ENCODE assay signal across 33 cellular contexts in the genomic region with DNA sequence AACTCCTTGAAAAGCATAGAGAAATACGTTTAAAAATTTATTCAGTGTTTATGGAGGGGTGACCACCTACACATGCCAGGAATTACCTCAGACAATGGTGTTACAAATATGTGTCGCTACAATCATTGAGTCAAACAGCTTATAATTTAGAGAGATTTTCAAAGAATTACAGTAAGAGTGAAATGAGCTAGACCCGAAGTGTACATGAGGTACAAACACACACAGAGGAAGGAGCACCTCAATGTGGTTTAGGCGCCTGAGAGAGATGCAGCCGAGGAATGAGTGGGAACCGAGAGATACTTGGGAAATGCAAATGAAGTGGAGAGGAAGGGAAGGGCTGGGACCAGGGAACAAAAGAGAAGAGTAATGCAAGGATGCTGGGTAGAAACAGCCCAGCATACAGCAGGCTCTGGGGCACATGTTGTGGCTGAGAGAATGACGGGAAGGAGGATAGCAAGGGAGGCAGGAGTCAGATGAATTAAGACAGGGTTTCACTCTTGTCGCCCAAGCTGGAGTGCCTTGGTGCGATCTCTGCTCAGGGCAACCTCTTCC. TPM values are rescaled to one million over a fixed set of nuclear protein-coding genes. Genes with fewer than 3 reads are reported as not detected.
DNase-seq lines count a peak whose midpoint lies in the region; ATAC-seq, FAIRE-seq and TF ChIP-seq lines count a peak whose summit lies in the region.
"Had no signal": no experiment of that assay in that cellular context is flagged by ENCODE, and none has a peak within 500 bp of the region (broad histone marks: within the 10 kb centered on the region; RNA-seq: fewer than 3 reads in every experiment).

No MANE protein-coding gene starts in this region.

- CTCF ChIA-PET in HepG2 (lab: Yijun Ruan, JAX; ENCODE audit: low intra/inter-chr PET ratio, low total read pairs): no interaction called here

- H3K9me3 ChIP-seq in HepG2 (ENCODE audit: low read length): no peaks in the 10 kb centered on the region
- H3K9me3 ChIP-seq in right lobe of liver: no peaks in the 10 kb centered on the region
- no peaks in the 10 kb centered on the region for H3K9me3 ChIP-seq in RWPE2 (ENCODE audit: severe bottlenecking)
- no peaks in the 10 kb centered on the region for H3K9me3 ChIP-seq in Karpas-422 (ENCODE audit: low read length)
- H3K9me3 ChIP-seq: right atrium auricular region, suprapubic skin had no signal

- H4K20me1 ChIP-seq in HepG2 (ENCODE audit: insufficient read depth, low read length) (no peaks in the 10 kb centered on the region), Karpas-422 (ENCODE audit: insufficient read depth, low read depth, low read length) (no peaks in the 10 kb centered on the region; the same call in 1 of the 2 replicates)
- H4K20me1 ChIP-seq: BLaER1 had no signal

- in situ Hi-C loops in HepG2 (cut with HindIII; ENCODE audit: extremely low pct_ligation_motif_present, low pct_unique_long_range_greater_than_20kb): no loop called here

- H3K4me3 ChIP-seq in HepG2 (replicated peaks in 1 of 3; ENCODE audit: insufficient read depth in 1 of 3, low read depth in 2 of 3, low read length in 3 of 3) (no peak overlapping the region), right lobe of liver (no peak overlapping the region), RWPE2 (ENCODE audit: severe bottlenecking) (no peak overlapping the region), Karpas-422 (ENCODE audit: low read length) (no peak overlapping the region)
- H3K4me3 ChIP-seq: BLaER1, neural progenitor cell, right atrium auricular region, spleen, suprapubic skin had no signal

- no peak for TF ChIP-seq CTCF in HepG2 (CRISPR knock-in tag; IDR thresholded peaks at IDR 0.05)
- no peak for TF ChIP-seq CTCF in right lobe of liver (IDR thresholded peaks at IDR 0.05)
- no peak for TF ChIP-seq CTCF in RWPE2 (IDR thresholded peaks at IDR 0.05; ENCODE audit: poor library complexity, severe bottlenecking)
- TF ChIP-seq CTCF in nephron progenitor cell (IDR thresholded peaks at IDR 0.05): no peak

- H2AFZ ChIP-seq in HepG2 (ENCODE audit: low read length): no peak overlapping the region
- H2AFZ ChIP-seq in Karpas-422 (ENCODE audit: low read length): no peak overlapping the region
- H2AFZ ChIP-seq: neural progenitor cell had no signal

- H3K9me2 ChIP-seq in Karpas-422 (replicated peaks; ENCODE audit: insufficient read depth, low read length): no peaks in the 10 kb centered on the region

- peaks cover 4% of the 10 kb centered on the region for H3K9me3 Mint-ChIP-seq in activated naive CD8-positive, alpha-beta T cell treated with anti-CD3 and anti-CD28 coated beads, Interleukin-2, amount 50 U/mL, for 24 hours
- H3K9me3 Mint-ChIP-seq in nephron progenitor cell: peaks cover 40% of the 10 kb centered on the region

- 95% methylated on average over 9 of the region's 9 CpGs for WGBS in HepG2 (ENCODE audit: low lambda C conversion rate)
- 81% methylated on average over 6 of the region's 9 CpGs for WGBS in right lobe of liver (ENCODE audit: insufficient coverage, low coverage, low lambda C conversion rate, missing lambda C conversion rate)

- H3K27ac ChIP-seq in HepG2 (ENCODE audit: extremely low read length, insufficient read depth, low read length) (peak overlapping the region; percentile 85), right lobe of liver (no peak overlapping the region), RWPE2 (ENCODE audit: poor library complexity, severe bottlenecking) (peak overlapping the region; percentile 78), Karpas-422 (ENCODE audit: low read length) (no peak overlapping the region)
- H3K27ac ChIP-seq: BLaER1, neural progenitor cell, right atrium auricular region, spleen, suprapubic skin, VCaP had no signal

- TF ChIP-seq RAD21 in HepG2 (CRISPR knock-in tag; IDR thresholded peaks at IDR 0.05): no peak

- H3K4me1 ChIP-seq in HepG2 (ENCODE audit: insufficient read depth, low read length) (peaks cover 46% of the 10 kb centered on the region), right lobe of liver (peaks cover 0 to 32% (median 9%) of the 10 kb centered on the region in 4 donors), RWPE2 (ENCODE audit: insufficient read depth, poor library complexity, severe bottlenecking) (peaks cover 39% of the 10 kb centered on the region), Karpas-422 (ENCODE audit: low read length) (no peaks in the 10 kb centered on the region)
- H3K4me1 ChIP-seq: neural progenitor cell had no signal

- no peak for FAIRE-seq in HepG2 (lab: Jason Lieb, UNC)
- FAIRE-seq: colon, GM19239, urothelium cell line had no signal

- no peak for TF ChIP-seq POLR2A in HepG2 (IDR thresholded peaks at IDR 0.05; ENCODE audit: insufficient read depth in 1 of 2, low read depth in 2 of 2, low read length in 2 of 2)
- TF ChIP-seq POLR2A in right lobe of liver (IDR thresholded peaks at IDR 0.05): no peak

- peaks cover 71% of the 10 kb centered on the region for H3K36me3 Mint-ChIP-seq in activated naive CD8-positive, alpha-beta T cell treated with anti-CD3 and anti-CD28 coated beads, Interleukin-2, amount 50 U/mL, for 24 hours (ENCODE audit: low read depth)
- H3K36me3 Mint-ChIP-seq in nephron progenitor cell (ENCODE audit: low read depth): peaks cover 65% of the 10 kb centered on the region

- DNase-seq in HepG2 (ENCODE audit: low spot score): no peak
- DNase-seq in right lobe of liver: no peak
- DNase-seq in RWPE2 (ENCODE audit: low spot score): no peak
- DNase-seq in activated naive CD8-positive, alpha-beta T cell treated with anti-CD3 and anti-CD28 coated beads, Interleukin-2, amount 50 U/mL, for 24 hours: no peak
- no peak for DNase-seq in nephron progenitor cell
- DNase-seq in NCI-H1105 treated with DMSO at 0.1 percent for 48 hours (lab: John Stamatoyannopoulos, UW): no peak
- DNase-seq in Karpas-422: no peak
- DNase-seq: activated CD4-positive, alpha-beta T cell treated with anti-CD3 and anti-CD28 coated beads, Interleukin-2, amount 50 U/mL, for 4 hours; activated naive CD4-positive, alpha-beta T cell treated with anti-CD3 and anti-CD28 coated beads, Interleukin-2, amount 10 ng/mL, durations not matched to agents 7 days and 5 days; activated T-cell treated with anti-CD3 and anti-CD28 coated beads for 4 hours; DMS79 treated with DMSO at 0.1 percent for 48 hours; effector memory CD4-positive, alpha-beta T cell; foreskin fibroblast; GF-D8; head of caudate nucleus; KBM-7; MM.1S; NCI-H1417 treated with DMSO at 0.1 percent for 48 hours; NCI-H2081; NCI-H774; RPMI8226; spleen; stimulated activated CD4-positive, alpha-beta T cell treated with anti-CD3 and anti-CD28 coated beads, Interleukin-4, amount 100 ng/mL, for 1 hour had no signal

- no TSS peak for BruUV-seq in HepG2 (replicated peaks; lab: Mats Ljungman, UMichigan)

- H3K9ac ChIP-seq in HepG2 (ENCODE audit: insufficient read depth, low read depth, low read length) (no peak overlapping the region), Karpas-422 (ENCODE audit: low read length) (no peak overlapping the region)
- H3K9ac ChIP-seq: BLaER1, neural progenitor cell had no signal

- H3K27ac Mint-ChIP-seq in activated naive CD8-positive, alpha-beta T cell treated with anti-CD3 and anti-CD28 coated beads, Interleukin-2, amount 50 U/mL, for 24 hours: peak overlapping the region; percentile 10
- peak overlapping the region; percentile 32 for H3K27ac Mint-ChIP-seq in nephron progenitor cell
- H3K27ac Mint-ChIP-seq: activated naive CD4-positive, alpha-beta T cell treated with anti-CD3 and anti-CD28 coated beads, Interleukin-2, amount 10 ng/mL, durations not matched to agents 7 days and 5 days; neural progenitor cell had no signal

- H3K27me3 ChIP-seq in HepG2 (ENCODE audit: control insufficient read depth in 1 of 2, insufficient read depth in 2 of 2, low read length in 2 of 2) (no peaks in the 10 kb centered on the region), right lobe of liver (no peaks in the 10 kb centered on the region), RWPE2 (ENCODE audit: insufficient read depth, poor library complexity, severe bottlenecking) (no peaks in the 10 kb centered on the region), Karpas-422 (ENCODE audit: low read length) (no peaks in the 10 kb centered on the region)
- H3K27me3 ChIP-seq: BLaER1, neural progenitor cell, right atrium auricular region, spleen, suprapubic skin had no signal

- intact Hi-C loops in HepG2 (cut with micrococcal nuclease; ENCODE audit: unreplicated experiment) (no loop called here), right lobe of liver (cut with DNase I) (no loop called here)

- peaks cover 39% of the 10 kb centered on the region for H3K4me1 Mint-ChIP-seq in activated naive CD8-positive, alpha-beta T cell treated with anti-CD3 and anti-CD28 coated beads, Interleukin-2, amount 50 U/mL, for 24 hours
- H3K4me1 Mint-ChIP-seq in nephron progenitor cell: no peaks in the 10 kb centered on the region
- H3K4me1 Mint-ChIP-seq: neural progenitor cell had no signal

- POLR2A ChIA-PET in HepG2 (lab: Yijun Ruan, JAX): interaction anchor here (1.5 to 3.3 kb wide), 2 partner anchors 16 to 23 kb away, joined by 7 to 40 read pairs; partner anchors contain the start of genes BLOC1S5 and EEF1E1

- H3K36me3 ChIP-seq in HepG2 (replicated peaks in 1 of 2; ENCODE audit: control insufficient read depth in 1 of 2, insufficient read depth in 2 of 2, low read length in 2 of 2): peaks cover 23 to 50% of the 10 kb centered on the region in 2 experiments
- H3K36me3 ChIP-seq in right lobe of liver: peaks cover 0 to 18% (median 5%) of the 10 kb centered on the region in 4 donors
- H3K36me3 ChIP-seq in RWPE2 (ENCODE audit: low read depth): peaks cover 63% of the 10 kb centered on the region
- H3K36me3 ChIP-seq in Karpas-422 (ENCODE audit: insufficient read depth, low read length): peaks cover 56% of the 10 kb centered on the region

- no peaks in the 10 kb centered on the region for H3K27me3 Mint-ChIP-seq in activated naive CD8-positive, alpha-beta T cell treated with anti-CD3 and anti-CD28 coated beads, Interleukin-2, amount 50 U/mL, for 24 hours
- no peaks in the 10 kb centered on the region for H3K27me3 Mint-ChIP-seq in nephron progenitor cell (ENCODE audit: low read depth, poor library complexity)
- H3K27me3 Mint-ChIP-seq: activated naive CD4-positive, alpha-beta T cell treated with anti-CD3 and anti-CD28 coated beads, Interleukin-2, amount 10 ng/mL, durations not matched to agents 7 days and 5 days had no signal

- H3K4me3 Mint-ChIP-seq in activated naive CD8-positive, alpha-beta T cell treated with anti-CD3 and anti-CD28 coated beads, Interleukin-2, amount 50 U/mL, for 24 hours: no peak overlapping the region
- peak overlapping the region; percentile 8 for H3K4me3 Mint-ChIP-seq in nephron progenitor cell
- H3K4me3 Mint-ChIP-seq: activated naive CD4-positive, alpha-beta T cell treated with anti-CD3 and anti-CD28 coated beads, Interleukin-2, amount 10 ng/mL, durations not matched to agents 7 days and 5 days; neural progenitor cell had no signal

- H3K79me2 ChIP-seq in HepG2 (ENCODE audit: insufficient read depth, low read length) (peaks cover 20% of the 10 kb centered on the region), Karpas-422 (ENCODE audit: low read length) (peaks cover 49% of the 10 kb centered on the region)

- TF ChIP-seq EP300 in HepG2 (IDR thresholded peaks at IDR 0.05; ENCODE audit: low read depth in 2 of 2, low read length in 2 of 2): no peak
- no peak for TF ChIP-seq EP300 in HepG2 (CRISPR knock-in tag; IDR thresholded peaks at IDR 0.05; ENCODE audit: borderline replicate concordance)

- ATAC-seq in HepG2: no peak
- ATAC-seq in right lobe of liver: no peak
- ATAC-seq in RWPE2 (ENCODE audit: low read depth): no peak
- no peak for ATAC-seq in activated naive CD8-positive, alpha-beta T cell treated with anti-CD3 and anti-CD28 coated beads, Interleukin-2, amount 50 U/mL, for 24 hours
- ATAC-seq in GM21723 (IDR thresholded peaks at IDR 0.05; ENCODE audit: unreplicated experiment): no peak
- ATAC-seq: esophagus mucosa had no signal

- H3K4me2 ChIP-seq in HepG2 (ENCODE audit: low read depth, low read length) (no peak overlapping the region), Karpas-422 (ENCODE audit: low read depth, low read length, poor library complexity, severe bottlenecking) (no peak overlapping the region)
- H3K4me2 ChIP-seq: BLaER1, neural progenitor cell had no signal

RNA-seq across cellular contexts. Expression of gene EEF1E1, which starts 15.5 kb away (rescaled TPM):
- total RNA-seq in HepG2 (2016; rRNA removed; fragmentation: Illumina TruSeq; extraction: Trizol) (188 and 270 TPM in 2 replicates), right lobe of liver (10 to 100 TPM in 3 of 6 experiments, 1 to 10 TPM in 3; 4.6 to 33.9 (median 10.1) TPM)
- total RNA-seq in HepG2 (2016; cell fraction: cytosol; rRNA removed; fragmentation: Illumina TruSeq; extraction: Trizol; ENCODE audit: low read depth): 62.9 and 68.9 TPM in 2 replicates
- total RNA-seq in HepG2 (2016; cell fraction: insoluble cytoplasmic fraction; rRNA removed; fragmentation: Illumina TruSeq; extraction: Trizol): 186 and 287 TPM in 2 replicates
- 86.5 and 89.3 TPM in 2 replicates for total RNA-seq in HepG2 (2016; cell fraction: membrane; rRNA removed; fragmentation: Illumina TruSeq; extraction: Trizol)
- 93.4 and 98.7 TPM in 2 replicates for total RNA-seq in HepG2 (2016; cell fraction: nucleus; rRNA removed; fragmentation: Illumina TruSeq; extraction: Trizol)
- polyA plus RNA-seq in HepG2 (2011; rRNA removed): 94.5 and 128 TPM in 2 replicates
- polyA plus RNA-seq in HepG2 (2011; cell fraction: cytosol; rRNA removed): 93.8 and 101 TPM in 2 replicates
- polyA plus RNA-seq in HepG2 (2011; cell fraction: nucleus; rRNA removed): 27.9 and 33.4 TPM in 2 replicates
- 93.5 and 97.9 TPM in 2 replicates for polyA plus RNA-seq in HepG2 (2012)
- polyA plus RNA-seq in HepG2 (2016; cell fraction: cytosol; fragmentation: Illumina TruSeq; extraction: Trizol; ENCODE audit: low read depth): 51.5 and 51.7 TPM in 2 replicates
- 263 and 287 TPM in 2 replicates for polyA plus RNA-seq in HepG2 (2016; cell fraction: insoluble cytoplasmic fraction; fragmentation: Illumina TruSeq; extraction: Trizol; ENCODE audit: low read depth)
- 64.6 and 67.7 TPM in 2 replicates for polyA plus RNA-seq in HepG2 (2016; cell fraction: membrane; fragmentation: Illumina TruSeq; extraction: Trizol; ENCODE audit: low read depth)
- 113 and 114 TPM in 2 replicates for polyA plus RNA-seq in HepG2 (2016; cell fraction: nucleus; fragmentation: Illumina TruSeq; extraction: Trizol; ENCODE audit: insufficient read depth, low read depth)
- polyA minus RNA-seq in HepG2 (2011; rRNA and poly(A)+ RNA removed; ENCODE audit: low replicate concordance): 20.7 and 22.4 TPM in 2 replicates
- 21.0 and 30.3 TPM in 2 replicates for polyA minus RNA-seq in HepG2 (2011; cell fraction: cytosol; rRNA and poly(A)+ RNA removed)
- 82.0 and 84.3 TPM in 2 replicates for polyA minus RNA-seq in HepG2 (2011; cell fraction: nucleus; rRNA and poly(A)+ RNA removed)
- 51.3 and 74.9 TPM in 2 replicates for total RNA-seq in Karpas-422 (2014; rRNA removed; shearing (Covaris generic); ENCODE audit: low replicate concordance)

RNA-seq across cellular contexts. Expression of gene BLOC1S5, which starts 22.6 kb away (rescaled TPM):
- total RNA-seq in HepG2 (2016; rRNA removed; fragmentation: Illumina TruSeq; extraction: Trizol) (41.5 and 63.5 TPM in 2 replicates), right lobe of liver (10 to 100 TPM in 1 of 6 experiments, 1 to 10 TPM in 5; 4.4 to 10.7 (median 7.4) TPM)
- 11.2 and 12.1 TPM in 2 replicates for total RNA-seq in HepG2 (2016; cell fraction: cytosol; rRNA removed; fragmentation: Illumina TruSeq; extraction: Trizol; ENCODE audit: low read depth)
- 40.0 and 66.3 TPM in 2 replicates for total RNA-seq in HepG2 (2016; cell fraction: insoluble cytoplasmic fraction; rRNA removed; fragmentation: Illumina TruSeq; extraction: Trizol)
- total RNA-seq in HepG2 (2016; cell fraction: membrane; rRNA removed; fragmentation: Illumina TruSeq; extraction: Trizol): 32.2 and 33.6 TPM in 2 replicates
- 22.8 and 26.5 TPM in 2 replicates for total RNA-seq in HepG2 (2016; cell fraction: nucleus; rRNA removed; fragmentation: Illumina TruSeq; extraction: Trizol)
- 8.5 and 10.5 TPM in 2 replicates for polyA plus RNA-seq in HepG2 (2011; rRNA removed)
- 5.3 and 9.2 TPM in 2 replicates for polyA plus RNA-seq in HepG2 (2011; cell fraction: cytosol; rRNA removed)
- polyA plus RNA-seq in HepG2 (2011; cell fraction: nucleus; rRNA removed): 1.9 and 2.2 TPM in 2 replicates
- polyA plus RNA-seq in HepG2 (2012): 15.3 and 19.3 TPM in 2 replicates
- 6.5 and 6.7 TPM in 2 replicates for polyA plus RNA-seq in HepG2 (2016; cell fraction: cytosol; fragmentation: Illumina TruSeq; extraction: Trizol; ENCODE audit: low read depth)
- polyA plus RNA-seq in HepG2 (2016; cell fraction: insoluble cytoplasmic fraction; fragmentation: Illumina TruSeq; extraction: Trizol; ENCODE audit: low read depth): 46.8 and 46.9 TPM in 2 replicates
- polyA plus RNA-seq in HepG2 (2016; cell fraction: membrane; fragmentation: Illumina TruSeq; extraction: Trizol; ENCODE audit: low read depth): 16.1 and 17.3 TPM in 2 replicates
- polyA plus RNA-seq in HepG2 (2016; cell fraction: nucleus; fragmentation: Illumina TruSeq; extraction: Trizol; ENCODE audit: insufficient read depth, low read depth): 15.0 and 16.2 TPM in 2 replicates
- 1.4 and 3.1 TPM in 2 replicates for polyA minus RNA-seq in HepG2 (2011; rRNA and poly(A)+ RNA removed; ENCODE audit: low replicate concordance)
- 7.6 and 10.1 TPM in 2 replicates for polyA minus RNA-seq in HepG2 (2011; cell fraction: cytosol; rRNA and poly(A)+ RNA removed)
- 20.7 and 27.4 TPM in 2 replicates for polyA minus RNA-seq in HepG2 (2011; cell fraction: nucleus; rRNA and poly(A)+ RNA removed)
- total RNA-seq in Karpas-422 (2014; rRNA removed; shearing (Covaris generic); ENCODE audit: low replicate concordance): 21.0 and 24.9 TPM in 2 replicates

Comparison
In these comparisons a context has a peak if more than half of its experiments do, and no peak if none do; other contexts are left out.
1. H3K27ac ChIP-seq: peak in HepG2 (single experiment) and RWPE2 (single experiment); none in right lobe of liver (0 of 3) and Karpas-422 (single experiment).